8 cellular contexts compared by ENCODE assay signal in the genomic region with DNA sequence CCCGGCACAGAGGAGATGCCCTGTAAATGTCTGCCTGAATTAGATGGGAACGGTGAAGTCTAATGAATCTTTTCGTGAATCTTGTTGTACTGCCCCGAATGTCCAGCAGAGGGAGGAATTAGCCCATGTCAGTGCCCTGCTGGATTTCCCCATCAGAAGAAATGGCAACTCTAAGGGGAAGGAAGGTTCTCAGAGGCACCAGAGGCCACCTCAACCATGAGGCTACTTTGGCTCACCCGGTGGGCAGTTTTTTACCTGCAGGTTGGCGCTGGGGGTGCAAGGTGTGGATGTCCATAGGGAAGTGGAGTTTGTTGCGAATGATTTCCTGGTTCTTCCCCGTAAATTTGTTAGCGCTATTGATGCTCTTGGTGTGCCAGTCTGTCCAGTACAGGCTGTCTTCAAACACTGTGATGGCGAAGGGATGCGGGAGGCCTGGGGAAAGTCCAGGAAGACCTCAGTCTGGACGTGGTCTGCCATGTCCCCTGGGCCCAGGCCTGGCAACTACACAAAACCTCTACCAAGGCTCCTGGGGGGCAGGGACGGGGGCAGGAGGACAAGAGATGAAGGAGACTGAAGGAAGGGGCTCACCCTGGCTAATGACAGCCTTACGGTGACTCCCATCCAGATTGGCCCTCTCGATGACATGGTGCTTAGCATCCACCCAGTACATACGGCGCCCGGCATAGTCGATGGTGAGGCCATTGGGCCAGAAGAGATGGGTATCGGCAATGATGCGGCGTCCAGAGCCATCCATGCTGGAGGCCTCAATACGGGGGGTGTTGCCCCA. TPM values are rescaled to one million over a fixed set of nuclear protein-coding genes. Genes with fewer than 3 reads are reported as not detected.
DNase-seq lines count a peak whose midpoint lies in the region; ATAC-seq and TF ChIP-seq lines count a peak whose summit lies in the region.

No MANE protein-coding gene starts in this region.

- H3K27ac ChIP-seq in OCI-LY1 (ENCODE audit: low read depth, low read length, poor library complexity, severe bottlenecking) (no peak overlapping the region), esophagus muscularis mucosa (replicated peaks in 1 of 4) (no peak overlapping the region)

- H3K4me1 ChIP-seq in OCI-LY1 (ENCODE audit: insufficient read depth, low read length, severe bottlenecking) (peaks cover 11% of the 10 kb centered on the region), esophagus muscularis mucosa (no peaks in the 10 kb centered on the region)

- H4K20me1 ChIP-seq in OCI-LY1 (ENCODE audit: insufficient read depth, low read length), result no peaks in the 10 kb centered on the region

- peak overlapping the region in 1 of 2 donors; percentile 8 for H3K27ac Mint-ChIP-seq in natural killer cell treated with Interleukin-12 subunit alpha and Interleukin-12 subunit beta and Interleukin-15 and Interleukin-18, amount 100 ng/mL, for 72 hours
- no peak overlapping the region for H3K27ac Mint-ChIP-seq in stimulated activated naive B cell treated with anti-CD40 and anti-IgM and Interleukin-4, amounts not matched to agents 10 μg/mL and 1 μg/mL and 100 μg/mL, for 72 hours

- H2AFZ ChIP-seq in OCI-LY1 (ENCODE audit: low read length), result no peak overlapping the region

- peaks cover 6 to 8% of the 10 kb centered on the region in 2 donors for H3K27me3 Mint-ChIP-seq in natural killer cell treated with Interleukin-12 subunit alpha and Interleukin-12 subunit beta and Interleukin-15 and Interleukin-18, amount 100 ng/mL, for 72 hours
- H3K27me3 Mint-ChIP-seq in stimulated activated naive B cell treated with anti-CD40 and anti-IgM and Interleukin-4, amounts not matched to agents 10 μg/mL and 1 μg/mL and 100 μg/mL, for 72 hours, result peaks cover 5% of the 10 kb centered on the region in 2 donors

- H3K79me2 ChIP-seq in OCI-LY1 (ENCODE audit: insufficient read depth, low read length), result no peaks in the 10 kb centered on the region

- H3K4me1 Mint-ChIP-seq in natural killer cell treated with Interleukin-12 subunit alpha and Interleukin-12 subunit beta and Interleukin-15 and Interleukin-18, amount 100 ng/mL, for 72 hours (ENCODE audit: low read depth in 2 of 2), result peaks cover 0 to 3% of the 10 kb centered on the region in 2 donors
- peaks cover 6 to 9% of the 10 kb centered on the region in 2 donors for H3K4me1 Mint-ChIP-seq in stimulated activated naive B cell treated with anti-CD40 and anti-IgM and Interleukin-4, amounts not matched to agents 10 μg/mL and 1 μg/mL and 100 μg/mL, for 72 hours

- no peak overlapping the region for H3K4me3 Mint-ChIP-seq in natural killer cell treated with Interleukin-12 subunit alpha and Interleukin-12 subunit beta and Interleukin-15 and Interleukin-18, amount 100 ng/mL, for 72 hours
- H3K4me3 Mint-ChIP-seq in stimulated activated naive B cell treated with anti-CD40 and anti-IgM and Interleukin-4, amounts not matched to agents 10 μg/mL and 1 μg/mL and 100 μg/mL, for 72 hours, result no peak overlapping the region

- no peak for TF ChIP-seq EP300 in esophagus muscularis mucosa (IDR thresholded peaks at IDR 0.05)

- H3F3A ChIP-seq in OCI-LY1 (ENCODE audit: insufficient read depth, low read length), result no peaks in the 10 kb centered on the region

- no peaks in the 10 kb centered on the region for H3K27me3 ChIP-seq in OCI-LY1 (ENCODE audit: insufficient read depth, low read length)
- no peaks in the 10 kb centered on the region for H3K27me3 ChIP-seq in esophagus muscularis mucosa

- no peaks in the 10 kb centered on the region for H3K36me3 Mint-ChIP-seq in natural killer cell treated with Interleukin-12 subunit alpha and Interleukin-12 subunit beta and Interleukin-15 and Interleukin-18, amount 100 ng/mL, for 72 hours
- H3K36me3 Mint-ChIP-seq in stimulated activated naive B cell treated with anti-CD40 and anti-IgM and Interleukin-4, amounts not matched to agents 10 μg/mL and 1 μg/mL and 100 μg/mL, for 72 hours, result no peaks in the 10 kb centered on the region

- H3K9me3 Mint-ChIP-seq in natural killer cell treated with Interleukin-12 subunit alpha and Interleukin-12 subunit beta and Interleukin-15 and Interleukin-18, amount 100 ng/mL, for 72 hours, result no peaks in the 10 kb centered on the region
- no peaks in the 10 kb centered on the region for H3K9me3 Mint-ChIP-seq in stimulated activated naive B cell treated with anti-CD40 and anti-IgM and Interleukin-4, amounts not matched to agents 10 μg/mL and 1 μg/mL and 100 μg/mL, for 72 hours

- H3K36me3 ChIP-seq in OCI-LY1 (ENCODE audit: insufficient read depth, low read length), result peaks cover 42% of the 10 kb centered on the region
- H3K36me3 ChIP-seq in esophagus muscularis mucosa, result peaks cover 0 to 38% (median 23%) of the 10 kb centered on the region in 4 donors

- H3K9ac ChIP-seq in OCI-LY1 (ENCODE audit: low read length), result no peak overlapping the region

- peak; percentile 89 for DNase-seq in GM03348 (ENCODE audit: low spot score)
- DNase-seq in HuH-7.5 (ENCODE audit: low spot score), result peak; percentile 66
- DNase-seq in activated CD8-positive, alpha-beta memory T cell treated with anti-CD3 and anti-CD28 coated beads, Interleukin-2, amount 50 U/mL, for 4 hours, result peak; percentile 74
- DNase-seq in esophagus muscularis mucosa (ENCODE audit: extremely low spot score), result peak; percentile 95
- peak; percentile 73 for DNase-seq in natural killer cell treated with Interleukin-12 subunit alpha and Interleukin-12 subunit beta and Interleukin-15 and Interleukin-18, amount 100 ng/mL, for 72 hours (ENCODE audit: low spot score)
- DNase-seq in stimulated activated naive B cell treated with anti-CD40 and anti-IgM and Interleukin-4, amounts not matched to agents 10 μg/mL and 1 μg/mL and 100 μg/mL, for 72 hours, result peak; percentile 56

- H3K9me3 ChIP-seq in OCI-LY1 (ENCODE audit: low read length), result no peaks in the 10 kb centered on the region
- H3K9me3 ChIP-seq in esophagus muscularis mucosa, result no peaks in the 10 kb centered on the region

- 63% methylated on average over 23 of the region's 23 CpGs for WGBS in esophagus muscularis mucosa

- no peaks in the 10 kb centered on the region for H3K9me2 ChIP-seq in OCI-LY1 (ENCODE audit: low read depth, low read length)

- H3K4me3 ChIP-seq in OCI-LY1 (ENCODE audit: low read depth, low read length, poor library complexity, severe bottlenecking) (no peak overlapping the region), esophagus muscularis mucosa (no peak overlapping the region)

- no peak overlapping the region for H3K4me2 ChIP-seq in OCI-LY1 (ENCODE audit: low read length)

- TF ChIP-seq CTCF in OCI-LY1 (IDR thresholded peaks at IDR 0.05; ENCODE audit: low read length), result peak; percentile 89
- TF ChIP-seq CTCF in esophagus muscularis mucosa (IDR thresholded peaks at IDR 0.05), result peak; percentile 84 to 93 (median 88)

- intact Hi-C loops in esophagus muscularis mucosa (cut with DNase I), result loop anchor here (2.0 to 10.0 kb wide), 2 partner anchors 263 to 465 kb away; a partner anchor contains a TSS

- ATAC-seq in natural killer cell treated with Interleukin-12 subunit alpha and Interleukin-12 subunit beta and Interleukin-15 and Interleukin-18, amount 100 ng/mL, for 72 hours, result peak; percentile 73 to 80
- peak; percentile 94 to 96 for ATAC-seq in stimulated activated naive B cell treated with anti-CD40 and anti-IgM and Interleukin-4, amounts not matched to agents 10 μg/mL and 1 μg/mL and 100 μg/mL, for 72 hours (replicated peaks)
- no peak for ATAC-seq in HG03095 (IDR thresholded peaks at IDR 0.05; ENCODE audit: unreplicated experiment)

- TF ChIP-seq POLR2A in esophagus muscularis mucosa (IDR thresholded peaks at IDR 0.05; ENCODE audit: low read depth), result no peak

RNA-seq across cellular contexts. Expression of a gene that starts 28.5 kb away (rescaled TPM):
- 1 to 10 TPM; 2.3 to 7.4 (median 3.5) TPM for total RNA-seq in esophagus muscularis mucosa
- total RNA-seq in natural killer cell treated with Interleukin-12 subunit alpha and Interleukin-12 subunit beta and Interleukin-15 and Interleukin-18, amount 100 ng/mL, for 72 hours, result 1 to 10 TPM in 1 of 2 donors, under 1 TPM in 1; 0.90 to 2.6 TPM

RNA-seq across cellular contexts. Expression of a gene that starts 43.8 kb away (rescaled TPM):
- total RNA-seq in esophagus muscularis mucosa, result 10 to 100 TPM; 32.4 to 49.2 (median 40.0) TPM
- total RNA-seq in natural killer cell treated with Interleukin-12 subunit alpha and Interleukin-12 subunit beta and Interleukin-15 and Interleukin-18, amount 100 ng/mL, for 72 hours, result 100 to 1,000 TPM in 1 of 2 donors, 10 to 100 TPM in 1; 98.1 to 164 TPM

RNA-seq across cellular contexts. Expression of a gene that starts 46.7 kb away (rescaled TPM):
- total RNA-seq in esophagus muscularis mucosa, result 10 to 100 TPM; 13.3 to 26.4 (median 19.1) TPM
- total RNA-seq in natural killer cell treated with Interleukin-12 subunit alpha and Interleukin-12 subunit beta and Interleukin-15 and Interleukin-18, amount 100 ng/mL, for 72 hours, result 10 to 100 TPM; 20.9 to 23.8 TPM
